ENCODE assay signal across 21 cellular contexts in the genomic region with DNA sequence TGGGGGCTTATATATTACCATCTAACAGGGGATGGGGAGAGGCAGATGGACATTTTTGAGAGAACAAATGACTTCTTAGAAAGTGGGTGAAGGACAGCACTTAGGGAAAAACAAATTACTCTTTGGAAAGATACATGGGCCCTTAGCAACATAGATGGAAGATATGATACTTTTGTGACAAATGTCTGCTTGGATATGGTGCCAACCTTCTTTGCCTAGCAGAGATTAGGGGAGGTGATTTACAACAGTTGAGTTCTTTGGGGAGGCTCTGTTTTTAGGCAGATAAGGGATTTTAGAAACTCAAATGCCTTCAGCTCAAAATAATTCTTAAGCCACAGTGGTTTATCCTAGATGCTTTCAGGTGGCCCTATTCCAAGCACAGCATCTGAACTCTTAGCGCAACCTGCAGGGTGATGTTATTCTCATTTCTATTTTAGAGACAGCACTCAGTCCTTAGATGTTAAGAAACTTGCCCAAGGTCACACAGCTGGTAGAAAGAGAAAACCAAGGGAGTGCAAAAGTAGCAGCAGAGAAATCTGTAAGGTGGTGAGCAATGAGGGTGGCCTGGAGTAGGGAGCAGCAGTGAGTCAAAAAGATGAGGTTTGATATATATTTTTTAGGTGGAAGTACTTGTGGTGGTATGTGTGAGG.
A peak's percentile ranks its signal among the peaks of the same experiment; 100 is the strongest.
DNase-seq lines count a peak whose midpoint lies in the region; ATAC-seq and TF ChIP-seq lines count a peak whose summit lies in the region.
"Had no signal": no experiment of that assay in that cellular context is flagged by ENCODE, and none has a peak within 500 bp of the region (broad histone marks: within the 10 kb centered on the region; RNA-seq: fewer than 3 reads in every experiment).

No MANE protein-coding gene starts in this region.

- H3K27ac Mint-ChIP-seq in activated B cell treated with CpG ODN at 0.5 μM for 24 hours (peak overlapping the region; percentile 81), immature natural killer cell (peak overlapping the region in 5 of 6 donors; percentile 3 to 84 (median 76))
- H3K27ac Mint-ChIP-seq: GM23338 had no signal

- no peak overlapping the region for H3K9ac ChIP-seq in BLaER1 treated with 17β-estradiol and CSF1 and Interleukin-3, amounts not matched to agents 10 nM and 100 nM
- H3K9ac ChIP-seq: parathyroid adenoma had no signal

- peaks cover 0 to 4% (median 0%) of the 10 kb centered on the region in 11 experiments; a peak in 1 of 22 replicates for H3K36me3 ChIP-seq in BLaER1 treated with 17β-estradiol and CSF1 and Interleukin-3, amounts not matched to agents 10 nM and 100 nM
- H3K36me3 ChIP-seq: gastroesophageal sphincter had no signal

- DNase-seq in GM12865 (ENCODE audit: low read depth) = peak; percentile 47
- no peak for DNase-seq in activated B cell treated with CpG ODN at 0.5 μM for 24 hours
- DNase-seq in immature natural killer cell = no peak
- no peak for DNase-seq in H4 (ENCODE audit: low spot score)
- DNase-seq in omental fat pad (ENCODE audit: low spot score) = no peak
- DNase-seq in NCI-H1105 treated with DMSO at 0.1 percent for 48 hours (lab: John Stamatoyannopoulos, UW) = no peak
- DNase-seq: activated CD8-positive, alpha-beta memory T cell treated with anti-CD3 and anti-CD28 coated beads for 24 hours; activated effector memory CD4-positive, alpha-beta T cell treated with anti-CD3 and anti-CD28 coated beads, Interleukin-2, amount 50 U/mL, for 16 hours; dermis blood vessel endothelial cell; GDM1; mucosa of descending colon; NCI-H1105; PC-9; stimulated activated CD4-positive, alpha-beta T cell treated with anti-CD3 and anti-CD28 coated beads, Interleukin-4, amount 100 ng/mL, for 1 hour; testis had no signal

- H3K4me1 ChIP-seq in BLaER1 treated with 17β-estradiol and CSF1 and Interleukin-3, amounts not matched to agents 10 nM and 100 nM = peaks cover 26 to 86% (median 70%) of the 10 kb centered on the region in 10 experiments

- no peaks in the 10 kb centered on the region for H3K27me3 ChIP-seq in BLaER1 treated with 17β-estradiol and CSF1 and Interleukin-3, amounts not matched to agents 10 nM and 100 nM
- H3K27me3 ChIP-seq: gastroesophageal sphincter, testis had no signal

- TF ChIP-seq CTCF in GM12865 (IDR thresholded peaks at IDR 0.05; ENCODE audit: insufficient read depth, low read depth, low read length, missing control alignments) = no peak
- no peak for TF ChIP-seq CTCF in activated B cell treated with CpG ODN at 0.5 μM for 24 hours (IDR thresholded peaks at IDR 0.05)
- no peak for TF ChIP-seq CTCF in omental fat pad (IDR thresholded peaks at IDR 0.05)

- peak overlapping the region in 4 of 11 experiments; percentile 60 to 98 (median 94); a peak in 6 of 22 replicates for H3K27ac ChIP-seq in BLaER1 treated with 17β-estradiol and CSF1 and Interleukin-3, amounts not matched to agents 10 nM and 100 nM
- H3K27ac ChIP-seq: epithelial cell of prostate, gastroesophageal sphincter, parathyroid adenoma, PC-9, testis had no signal

- POLR2A ChIA-PET in activated B cell treated with CpG ODN at 0.5 μM for 24 hours (lab: Charles Lee) = interaction anchor here (0.8 to 12.3 kb wide), 4 partner anchors 12 to 410 kb away, joined by 3 to 328 read pairs (median 99); partner anchors contain the start of gene KMT2E

- H3K36me3 Mint-ChIP-seq in activated B cell treated with CpG ODN at 0.5 μM for 24 hours (ENCODE audit: low read depth) (peaks cover 14% of the 10 kb centered on the region), immature natural killer cell (peaks cover 0 to 4% (median 2%) of the 10 kb centered on the region in 3 donors)

- ATAC-seq in activated B cell treated with CpG ODN at 0.5 μM for 24 hours (ENCODE audit: low read depth) (no peak), omental fat pad (ENCODE audit: low FRiP score) (no peak), HG02623 (IDR thresholded peaks at IDR 0.05; ENCODE audit: unreplicated experiment) (no peak)
- ATAC-seq: gastroesophageal sphincter, GM23338, mucosa of descending colon had no signal

- peaks cover 0 to 11% (median 0%) of the 10 kb centered on the region in 11 experiments; a peak in 6 of 22 replicates for H4K20me1 ChIP-seq in BLaER1 treated with 17β-estradiol and CSF1 and Interleukin-3, amounts not matched to agents 10 nM and 100 nM

- peak overlapping the region in 7 of 11 experiments; percentile 14 to 43 (median 20); a peak in 9 of 22 replicates for H3K4me2 ChIP-seq in BLaER1 treated with 17β-estradiol and CSF1 and Interleukin-3, amounts not matched to agents 10 nM and 100 nM
- H3K4me2 ChIP-seq: GM23338, PC-9 had no signal

- peaks cover 64% of the 10 kb centered on the region for H3K4me1 Mint-ChIP-seq in activated B cell treated with CpG ODN at 0.5 μM for 24 hours
- H3K4me1 Mint-ChIP-seq in immature natural killer cell = peaks cover 35 to 41% of the 10 kb centered on the region in 2 donors

- H3K9me3 Mint-ChIP-seq in activated B cell treated with CpG ODN at 0.5 μM for 24 hours (no peaks in the 10 kb centered on the region), immature natural killer cell (no peaks in the 10 kb centered on the region)

- H3K27me3 Mint-ChIP-seq in activated B cell treated with CpG ODN at 0.5 μM for 24 hours = no peaks in the 10 kb centered on the region
- peaks cover 13 to 26% (median 15%) of the 10 kb centered on the region in 3 donors for H3K27me3 Mint-ChIP-seq in immature natural killer cell (ENCODE audit: low read depth in 3 of 3)

- no peak overlapping the region for H3K4me3 ChIP-seq in BLaER1 treated with 17β-estradiol and CSF1 and Interleukin-3, amounts not matched to agents 10 nM and 100 nM
- no peak overlapping the region for H3K4me3 ChIP-seq in GM12865 (ENCODE audit: low read depth, low read length)
- H3K4me3 ChIP-seq: gastroesophageal sphincter, GM23338, mucosa of descending colon, PC-9, testis had no signal

- CTCF ChIA-PET in activated B cell treated with CpG ODN at 0.5 μM for 24 hours (lab: Charles Lee) = no interaction called here

- H3K9me3 ChIP-seq in BLaER1 treated with 17β-estradiol and CSF1 and Interleukin-3, amounts not matched to agents 10 nM and 100 nM (replicated peaks in 1 of 11) = peaks cover 18 to 33% (median 24%) of the 10 kb centered on the region in 11 experiments
- H3K9me3 ChIP-seq: gastroesophageal sphincter, mucosa of descending colon, testis had no signal

- intact Hi-C loops in activated B cell treated with CpG ODN at 0.5 μM for 24 hours (cut with micrococcal nuclease) = no loop called here

- peak overlapping the region; percentile 16 for H3K4me3 Mint-ChIP-seq in activated B cell treated with CpG ODN at 0.5 μM for 24 hours
- peak overlapping the region in 4 of 5 donors; percentile 16 to 50 (median 30) for H3K4me3 Mint-ChIP-seq in immature natural killer cell
- H3K4me3 Mint-ChIP-seq: GM23338 had no signal
